ENCODE assay signal across 8 cellular contexts in the genomic region with DNA sequence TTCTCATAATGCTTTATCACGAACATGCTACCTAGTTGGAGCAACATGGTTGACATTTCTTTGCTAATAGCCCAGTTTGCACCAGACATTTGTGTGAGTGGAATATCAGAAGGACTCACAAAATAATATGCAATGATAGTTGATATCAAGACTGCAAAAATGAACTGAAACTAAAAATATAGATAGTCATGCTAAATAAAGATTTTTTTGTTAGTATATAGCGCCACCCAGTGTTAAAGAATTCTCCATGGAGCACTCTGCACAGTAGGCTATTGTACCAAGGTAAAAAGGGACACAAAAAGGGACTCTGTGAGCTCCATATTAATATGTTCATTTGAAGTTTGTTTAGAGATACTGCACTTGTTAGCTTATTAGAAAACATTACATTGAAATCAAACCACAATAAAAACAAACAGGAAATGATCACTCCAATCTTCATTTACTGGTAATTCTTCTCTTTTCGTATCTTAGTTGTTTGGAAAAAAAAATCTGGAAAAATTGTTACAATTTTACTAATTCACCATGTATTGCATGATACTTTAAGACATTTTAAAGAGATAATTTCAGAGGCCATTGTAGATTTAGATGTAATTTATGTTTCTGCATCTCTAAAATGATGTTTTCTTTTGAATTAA.
DNase-seq lines count a peak whose midpoint lies in the region; ATAC-seq and TF ChIP-seq lines count a peak whose summit lies in the region.

No MANE protein-coding gene starts in this region.

- H4K8ac ChIP-seq in mesendoderm (ENCODE audit: low read depth, low read length), result no peak overlapping the region

- no peak overlapping the region for H3K27ac Mint-ChIP-seq in chondrocyte (ENCODE audit: unreplicated experiment)

- H4K5ac ChIP-seq in mesendoderm (ENCODE audit: low read length), result no peak overlapping the region

- H3K4me3 ChIP-seq in mesendoderm (ENCODE audit: low read length), result no peak overlapping the region

- no peak overlapping the region for H2BK120ac ChIP-seq in mesendoderm (ENCODE audit: low read depth, low read length)

- no peak overlapping the region for H3K27ac ChIP-seq in mesendoderm (ENCODE audit: low read depth, low read length)

- no peaks in the 10 kb centered on the region for H3K27me3 Mint-ChIP-seq in chondrocyte (ENCODE audit: low read depth)

- POLR2A ChIA-PET in HEK293T (lab: Yijun Ruan, JAX), result no interaction called here

- no CpG with 5 or more reads among the region's 3 CpGs for WGBS in mesendoderm (ENCODE audit: extremely low coverage, insufficient coverage, low lambda C conversion rate)

- no peak overlapping the region for H3K18ac ChIP-seq in mesendoderm (ENCODE audit: low read length)

- no peaks in the 10 kb centered on the region for H3K36me3 Mint-ChIP-seq in chondrocyte (ENCODE audit: low read depth)

- peak; percentile 45 for DNase-seq in ACHN
- DNase-seq in HEK293T (ENCODE audit: extremely low spot score), result peak; percentile 21
- DNase-seq in NCI-H774 (lab: John Stamatoyannopoulos, UW), result peak; percentile 25
- DNase-seq in chondrocyte (ENCODE audit: low spot score), result no peak
- peak; percentile 34 for DNase-seq in mesendoderm
- DNase-seq in occipital lobe (lab: John Stamatoyannopoulos, UW), result no peak

- no peaks in the 10 kb centered on the region for H3K79me1 ChIP-seq in mesendoderm (ENCODE audit: low read length)

- no peaks in the 10 kb centered on the region for H3K9me3 Mint-ChIP-seq in chondrocyte (ENCODE audit: low read depth)

- H3K23ac ChIP-seq in mesendoderm (ENCODE audit: low read length), result no peak overlapping the region

- no peaks in the 10 kb centered on the region for H3K27me3 ChIP-seq in mesendoderm (ENCODE audit: insufficient read depth, low read length, poor library complexity)

- no peak overlapping the region for H3K4me2 ChIP-seq in mesendoderm (ENCODE audit: low read length)

- no peaks in the 10 kb centered on the region for H3K36me3 ChIP-seq in mesendoderm (ENCODE audit: control insufficient read depth, insufficient read depth, low read length)

- in situ Hi-C loops in ACHN (cut with HindIII; ENCODE audit: low pct_ligation_motif_present, low pct_unique_long_range_greater_than_20kb, low sequenced_read_pairs), result no loop called here

- ATAC-seq in GM21737 (IDR thresholded peaks at IDR 0.05; ENCODE audit: unreplicated experiment) (no peak), HG03039 (IDR thresholded peaks at IDR 0.05; ENCODE audit: unreplicated experiment) (no peak)

- H3K4me1 Mint-ChIP-seq in chondrocyte (ENCODE audit: low read depth), result peaks cover 19% of the 10 kb centered on the region

- H3K79me2 ChIP-seq in mesendoderm (ENCODE audit: control insufficient read depth, insufficient read depth, low read length), result no peaks in the 10 kb centered on the region

- no peak overlapping the region for H2BK15ac ChIP-seq in mesendoderm (replicated peaks; ENCODE audit: low read depth)

- CTCF ChIA-PET in HEK293T (lab: Yijun Ruan, JAX), result no interaction called here

- H2BK5ac ChIP-seq in mesendoderm (ENCODE audit: low read length), result no peak overlapping the region

- no peak overlapping the region for H3K4ac ChIP-seq in mesendoderm (ENCODE audit: low read depth, low read length)

- no peak overlapping the region for H3K9ac ChIP-seq in mesendoderm (ENCODE audit: low read length)

- H3K4me1 ChIP-seq in mesendoderm (ENCODE audit: control insufficient read depth, low read depth, low read length), result no peaks in the 10 kb centered on the region

- no peak overlapping the region for H3K56ac ChIP-seq in mesendoderm (ENCODE audit: low read length)

- H3K4me3 Mint-ChIP-seq in chondrocyte (ENCODE audit: unreplicated experiment), result peak overlapping the region; percentile 23

- no peak overlapping the region for H2AK5ac ChIP-seq in mesendoderm (ENCODE audit: low read length)

- TF ChIP-seq CTCF in chondrocyte (IDR thresholded peaks at IDR 0.05), result peak; percentile 98

TF ChIP-seq in HEK293T, 16 proteins besides CTCF, POLR2A, EP300 and RAD21:
- no peak for TF ChIP-seq BHLHE40 (IDR thresholded peaks at IDR 0.05; ENCODE audit: borderline replicate concordance)
- TF ChIP-seq TARDBP (IDR thresholded peaks at IDR 0.05), result no peak
- no peak for TF ChIP-seq FOXM1 (IDR thresholded peaks at IDR 0.05; ENCODE audit: borderline replicate concordance)
- no peak for TF ChIP-seq L3MBTL2 (conservative IDR thresholded peaks at IDR 0.05)
- TF ChIP-seq ARNT (IDR thresholded peaks at IDR 0.05), result no peak
- TF ChIP-seq FOXK2 (IDR thresholded peaks at IDR 0.05), result no peak
- TF ChIP-seq NFRKB (IDR thresholded peaks at IDR 0.05), result no peak
- no peak for TF ChIP-seq SP1 (IDR thresholded peaks at IDR 0.05)
- no peak for TF ChIP-seq LEF1 (IDR thresholded peaks at IDR 0.05; ENCODE audit: borderline replicate concordance)
- no peak for TF ChIP-seq FOXA1 (IDR thresholded peaks at IDR 0.05)
- TF ChIP-seq HDGF (IDR thresholded peaks at IDR 0.05; ENCODE audit: borderline replicate concordance), result no peak
- TF ChIP-seq, protein P1, sequence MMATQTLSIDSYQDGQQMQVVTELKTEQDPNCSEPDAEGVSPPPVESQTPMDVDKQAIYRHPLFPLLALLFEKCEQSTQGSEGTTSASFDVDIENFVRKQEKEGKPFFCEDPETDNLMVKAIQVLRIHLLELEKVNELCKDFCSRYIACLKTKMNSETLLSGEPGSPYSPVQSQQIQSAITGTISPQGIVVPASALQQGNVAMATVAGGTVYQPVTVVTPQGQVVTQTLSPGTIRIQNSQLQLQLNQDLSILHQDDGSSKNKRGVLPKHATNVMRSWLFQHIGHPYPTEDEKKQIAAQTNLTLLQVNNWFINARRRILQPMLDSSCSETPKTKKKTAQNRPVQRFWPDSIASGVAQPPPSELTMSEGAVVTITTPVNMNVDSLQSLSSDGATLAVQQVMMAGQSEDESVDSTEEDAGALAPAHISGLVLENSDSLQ (IDR thresholded peaks at IDR 0.05), result no peak

Comparison
In these comparisons a context has a peak if more than half of its experiments do, and no peak if none do; other contexts are left out.
1. DNase-seq: peak in ACHN (single experiment), HEK293T (single experiment), NCI-H774 (single experiment) and mesendoderm (single experiment); none in chondrocyte (single experiment) and occipital lobe (single experiment).